14 cellular contexts compared by ENCODE assay signal in genomic region chr14:105862581-105863239, GRCh38.
DNase-seq lines count a peak whose midpoint lies in the region; ATAC-seq and TF ChIP-seq lines count a peak whose summit lies in the region.
"Had no signal": no experiment of that assay in that cellular context is flagged by ENCODE, and none has a peak within 500 bp of the region (broad histone marks: within the 10 kb centered on the region; RNA-seq: fewer than 3 reads in every experiment).

No MANE protein-coding gene starts in this region.

- peak overlapping the region; percentile 12 for H3K27ac Mint-ChIP-seq in activated T-cell treated with anti-CD3 and anti-CD28 coated beads, Interleukin-2, amount 50 U/mL, for 72 hours
- H3K27ac Mint-ChIP-seq: brain had no signal

- no peak overlapping the region for H3K4me3 ChIP-seq in upper lobe of left lung
- H3K4me3 ChIP-seq: hepatocyte, MG63, vagina had no signal

- ATAC-seq in HG03432 (IDR thresholded peaks at IDR 0.05; ENCODE audit: unreplicated experiment) (peak; percentile 24), upper lobe of left lung (ENCODE audit: low FRiP score in 2 of 2) (no peak)
- ATAC-seq in activated T-cell treated with anti-CD3 and anti-CD28 coated beads, Interleukin-2, amount 50 U/mL, for 72 hours (replicated peaks in 1 of 2), result no peak

- intact Hi-C loops in posterior vena cava (cut with DNase I), result no loop called here

- peaks cover 18% of the 10 kb centered on the region for H3K27me3 Mint-ChIP-seq in activated T-cell treated with anti-CD3 and anti-CD28 coated beads, Interleukin-2, amount 50 U/mL, for 72 hours (ENCODE audit: low read depth)
- H3K27me3 Mint-ChIP-seq: brain had no signal

- no peaks in the 10 kb centered on the region for H3K9me3 ChIP-seq in upper lobe of left lung
- H3K9me3 ChIP-seq: MG63, vagina had no signal

- no peaks in the 10 kb centered on the region for H3K4me1 ChIP-seq in upper lobe of left lung
- H3K4me1 ChIP-seq: vagina had no signal

- no peaks in the 10 kb centered on the region for H3K36me3 ChIP-seq in upper lobe of left lung
- H3K36me3 ChIP-seq: MG63, vagina had no signal

- peaks cover 0 to 7% (median 0%) of the 10 kb centered on the region in 4 donors for H3K27me3 ChIP-seq in upper lobe of left lung
- H3K27me3 ChIP-seq: hepatocyte, MG63, vagina had no signal

- TF ChIP-seq POLR2A in GM10847 (IDR thresholded peaks at IDR 0.05; ENCODE audit: extremely low read depth, insufficient read length) (peak; percentile 13), upper lobe of left lung (IDR thresholded peaks at IDR 0.05) (no peak)

- no peak for DNase-seq in activated T-cell treated with anti-CD3 and anti-CD28 coated beads, Interleukin-2, amount 50 U/mL, for 72 hours
- DNase-seq in posterior vena cava (ENCODE audit: low spot score), result peak; percentile 67
- no peak for DNase-seq in inferior parietal cortex (ENCODE audit: extremely low spot score)
- no peak for DNase-seq in NCI-H510A (lab: John Stamatoyannopoulos, UW)
- DNase-seq in upper lobe of left lung, result no peak
- DNase-seq in Kasumi-1 (lab: John Stamatoyannopoulos, UW), result no peak
- DNase-seq: DMS 273 treated with DMSO at 0.1 percent for 48 hours, MG63, SK-N-SH had no signal

- no peaks in the 10 kb centered on the region for H3K9me3 Mint-ChIP-seq in activated T-cell treated with anti-CD3 and anti-CD28 coated beads, Interleukin-2, amount 50 U/mL, for 72 hours

- 64 to 77% methylated on average over 14 to 20 of the region's 20 CpGs for WGBS in upper lobe of left lung, 2 donors

- peak overlapping the region; percentile 26 to 36 for H3K4me3 Mint-ChIP-seq in activated T-cell treated with anti-CD3 and anti-CD28 coated beads, Interleukin-2, amount 50 U/mL, for 72 hours
- H3K4me3 Mint-ChIP-seq: brain had no signal

- no peak for TF ChIP-seq CTCF in upper lobe of left lung (IDR thresholded peaks at IDR 0.05)

- H3K36me3 Mint-ChIP-seq in activated T-cell treated with anti-CD3 and anti-CD28 coated beads, Interleukin-2, amount 50 U/mL, for 72 hours (ENCODE audit: insufficient read depth in 2 of 2), result no peaks in the 10 kb centered on the region
- H3K36me3 Mint-ChIP-seq: brain had no signal

- peaks cover 26% of the 10 kb centered on the region for H3K4me1 Mint-ChIP-seq in activated T-cell treated with anti-CD3 and anti-CD28 coated beads, Interleukin-2, amount 50 U/mL, for 72 hours (ENCODE audit: low read depth)
- H3K4me1 Mint-ChIP-seq: brain had no signal

- no peak overlapping the region for H3K27ac ChIP-seq in upper lobe of left lung
- H3K27ac ChIP-seq: hepatocyte, vagina had no signal

- TF ChIP-seq EP300 in upper lobe of left lung (IDR thresholded peaks at IDR 0.05), result no peak
